35 cellular contexts compared by ENCODE assay signal in genomic region chr11:108035690-108036089, GRCh38. TPM values are rescaled to one million over a fixed set of nuclear protein-coding genes. Genes with fewer than 3 reads are reported as not detected.
DNase-seq lines count a peak whose midpoint lies in the region; ATAC-seq and TF ChIP-seq lines count a peak whose summit lies in the region.
"Had no signal": no experiment of that assay in that cellular context is flagged by ENCODE, and none has a peak within 500 bp of the region (broad histone marks: within the 10 kb centered on the region; RNA-seq: fewer than 3 reads in every experiment).

No MANE protein-coding gene starts in this region.

- H3K27ac Mint-ChIP-seq in CD14-positive monocyte: no peak overlapping the region
- H3K27ac Mint-ChIP-seq in progenitor cell of endocrine pancreas: no peak overlapping the region
- H3K27ac Mint-ChIP-seq: activated naive CD8-positive, alpha-beta T cell treated with anti-CD3 and anti-CD28 coated beads, Interleukin-2, amount 10 ng/mL, durations not matched to agents 7 days and 5 days; B cell; CD8-positive, alpha-beta T cell; endodermal cell; stimulated activated naive CD8-positive, alpha-beta T cell treated with anti-CD3 and anti-CD28 coated beads, Interleukin-15, Interleukin-2, amounts not matched to agents 100 ng/mL and 50 ng/mL, for 24 hours had no signal

- H3K4me1 ChIP-seq in right cardiac atrium (ENCODE audit: control insufficient read depth, insufficient read depth, low read length) (peaks cover 6% of the 10 kb centered on the region), left ventricle myocardium inferior (peaks cover 36% of the 10 kb centered on the region)

- intact Hi-C loops in right cardiac atrium (cut with DNase I) (no loop called here), left ventricle myocardium inferior (cut with micrococcal nuclease) (no loop called here), CD14-positive monocyte (cut with micrococcal nuclease) (no loop called here)

- H3K4me3 Mint-ChIP-seq in CD14-positive monocyte (no peak overlapping the region), progenitor cell of endocrine pancreas (ENCODE audit: low read depth) (no peak overlapping the region)
- H3K4me3 Mint-ChIP-seq: activated naive CD8-positive, alpha-beta T cell treated with anti-CD3 and anti-CD28 coated beads, Interleukin-2, amount 10 ng/mL, durations not matched to agents 7 days and 5 days; B cell; CD8-positive, alpha-beta T cell; endodermal cell; immature natural killer cell; stimulated activated naive CD8-positive, alpha-beta T cell treated with anti-CD3 and anti-CD28 coated beads, Interleukin-15, Interleukin-2, amounts not matched to agents 100 ng/mL and 50 ng/mL, for 24 hours had no signal

- H3K9me3 ChIP-seq in right cardiac atrium (ENCODE audit: control insufficient read depth, low read length): no peaks in the 10 kb centered on the region
- no peaks in the 10 kb centered on the region for H3K9me3 ChIP-seq in left ventricle myocardium inferior (replicated peaks)
- H3K9me3 ChIP-seq: MG63, thoracic aorta had no signal

- TF ChIP-seq CTCF in left ventricle myocardium inferior (IDR thresholded peaks at IDR 0.05; ENCODE audit: borderline replicate concordance) (no peak), CD14-positive monocyte (IDR thresholded peaks at IDR 0.05) (no peak), progenitor cell of endocrine pancreas (IDR thresholded peaks at IDR 0.05; ENCODE audit: unreplicated experiment) (no peak)

- H3K27ac ChIP-seq in right cardiac atrium (ENCODE audit: low read length) (no peak overlapping the region), left ventricle myocardium inferior (replicated peaks) (no peak overlapping the region)
- H3K27ac ChIP-seq: hepatocyte, KMS-11, skin epidermis, thoracic aorta had no signal

- peak; percentile 36 to 60 for ATAC-seq in right cardiac atrium
- ATAC-seq: CD8-positive, alpha-beta T cell; esophagus mucosa had no signal

- H3K4me1 Mint-ChIP-seq in CD14-positive monocyte (no peaks in the 10 kb centered on the region), progenitor cell of endocrine pancreas (ENCODE audit: low read depth) (peaks cover 1% of the 10 kb centered on the region)

- no peak for DNase-seq in right cardiac atrium
- no peak for DNase-seq in left ventricle myocardium inferior
- DNase-seq in cerebellar cortex (ENCODE audit: low spot score): peak; percentile 14
- peak; percentile 60 for DNase-seq in left kidney (ENCODE audit: low read depth, low spot score)
- DNase-seq in CD14-positive monocyte (ENCODE audit: low spot score): no peak
- no peak for DNase-seq in KG1 (lab: John Stamatoyannopoulos, UW)
- DNase-seq in progenitor cell of endocrine pancreas (ENCODE audit: low spot score, unreplicated experiment): no peak
- DNase-seq: activated CD4-positive, alpha-beta T cell treated with anti-CD3 and anti-CD28 coated beads, Interleukin-2, amount 50 U/mL, for 48 hours; activated CD4-positive, CD25-positive, alpha-beta regulatory T cell treated with anti-CD3 and anti-CD28 coated beads, Interleukin-2, amount 50 U/mL, for 72 hours; activated gamma-delta T cell treated with Interleukin-2 at 50 U/mL for 16 hours; activated naive CD8-positive, alpha-beta T cell treated with anti-CD3 and anti-CD28 coated beads, Interleukin-2, amount 10 ng/mL, durations not matched to agents 7 days and 5 days; activated T-cell treated with anti-CD3 and anti-CD28 coated beads, Interleukin-2, amount 50 U/mL, for 48 hours; aorta; CD8-positive, alpha-beta T cell; central memory CD4-positive, alpha-beta T cell; dermis blood vessel endothelial cell; endodermal cell; GOT3; immature natural killer cell; MG63; midbrain; naive B cell; NCI-H1105; NCI-H187; NCI-H2227 treated with DMSO at 0.1 percent for 48 hours; NCI-H526 treated with DMSO at 0.1 percent for 48 hours; NK-92 treated with Interleukin-12 subunit alpha and Interleukin-12 subunit beta, amount 100 ng/mL, for 24 hours; nucleus accumbens had no signal

- H3K36me3 ChIP-seq in left ventricle myocardium inferior: peaks cover 34% of the 10 kb centered on the region

- H3K27me3 ChIP-seq in right cardiac atrium (ENCODE audit: control insufficient read depth, insufficient read depth): no peaks in the 10 kb centered on the region
- H3K27me3 ChIP-seq in left ventricle myocardium inferior (ENCODE audit: low read depth): no peaks in the 10 kb centered on the region
- H3K27me3 ChIP-seq: hepatocyte, MG63 had no signal

- no peak overlapping the region for H3K4me3 ChIP-seq in right cardiac atrium (ENCODE audit: low read length)
- no peak overlapping the region for H3K4me3 ChIP-seq in left ventricle myocardium inferior
- H3K4me3 ChIP-seq: hepatocyte, MG63, skin epidermis, thoracic aorta had no signal

- H3K36me3 Mint-ChIP-seq in CD14-positive monocyte (peaks cover 49 to 92% of the 10 kb centered on the region in 2 donors), progenitor cell of endocrine pancreas (ENCODE audit: insufficient read depth) (peaks cover 18% of the 10 kb centered on the region)

- H3K9me3 Mint-ChIP-seq in CD14-positive monocyte (peaks cover 0 to 3% (median 0%) of the 10 kb centered on the region in 7 donors), progenitor cell of endocrine pancreas (ENCODE audit: low read depth) (peaks cover 4% of the 10 kb centered on the region)
- H3K9me3 Mint-ChIP-seq: endodermal cell, immature natural killer cell had no signal

- H3K27me3 Mint-ChIP-seq in CD14-positive monocyte (ENCODE audit: low read depth in 3 of 3) (no peaks in the 10 kb centered on the region), progenitor cell of endocrine pancreas (no peaks in the 10 kb centered on the region)
- H3K27me3 Mint-ChIP-seq: activated naive CD8-positive, alpha-beta T cell treated with anti-CD3 and anti-CD28 coated beads, Interleukin-2, amount 10 ng/mL, durations not matched to agents 7 days and 5 days; B cell; naive B cell; stimulated activated naive CD8-positive, alpha-beta T cell treated with anti-CD3 and anti-CD28 coated beads, Interleukin-15, Interleukin-2, amounts not matched to agents 100 ng/mL and 50 ng/mL, for 24 hours had no signal

- 69% methylated on average over 4 of the region's 4 CpGs for WGBS in right cardiac atrium

RNA-seq across cellular contexts. Expression of gene CUL5, which starts 27.0 kb away (rescaled TPM):
- total RNA-seq in right cardiac atrium (10 to 100 TPM; 35.1 to 38.6 (median 37.8) TPM), left ventricle myocardium inferior (42.5 TPM), progenitor cell of endocrine pancreas (35.2 and 37.9 TPM in 2 replicates)
- polyA plus RNA-seq in right cardiac atrium (8.6 TPM), CD14-positive monocyte (10 to 100 TPM; 24.7 to 36.7 TPM)

Comparison
In these comparisons a context has a peak if more than half of its experiments do, and no peak if none do; other contexts are left out.
1. DNase-seq: peak in cerebellar cortex (single experiment) and left kidney (single experiment); none in right cardiac atrium (0 of 3), left ventricle myocardium inferior (single experiment), CD14-positive monocyte (single experiment), KG1 (single experiment) and progenitor cell of endocrine pancreas (single experiment).